Comparison of ENCODE assay signal across 8 cellular contexts in genomic region chr18:57837917-57838548, GRCh38. TPM values are rescaled to one million over a fixed set of nuclear protein-coding genes. Genes with fewer than 3 reads are reported as not detected.
DNase-seq lines count a peak whose midpoint lies in the region; ATAC-seq and TF ChIP-seq lines count a peak whose summit lies in the region.

No MANE protein-coding gene starts in this region.

- H3K27me3 Mint-ChIP-seq in CD14-positive monocyte (ENCODE audit: low read depth in 3 of 3): peaks cover 0 to 2% (median 2%) of the 10 kb centered on the region in 3 donors

- peaks cover 11% of the 10 kb centered on the region for H3K4me1 Mint-ChIP-seq in CD14-positive monocyte

- 98% methylated on average over 11 of the region's 12 CpGs for WGBS in mammary epithelial cell (ENCODE audit: low coverage, missing lambda C conversion rate)
- 75% methylated on average over 12 of the region's 12 CpGs for WGBS in suprapubic skin

- intact Hi-C loops in mammary epithelial cell (cut with micrococcal nuclease) (no loop called here), CD14-positive monocyte (cut with micrococcal nuclease) (no loop called here)

- H3K4me1 ChIP-seq in BLaER1: peaks cover 7% of the 10 kb centered on the region; the same call in 1 of the 2 replicates
- H3K4me1 ChIP-seq in mammary epithelial cell (ENCODE audit: insufficient read depth, low read length): peaks cover 6% of the 10 kb centered on the region
- no peaks in the 10 kb centered on the region for H3K4me1 ChIP-seq in suprapubic skin

- H3K4me2 ChIP-seq in BLaER1 (0 out of 2 replicates have a peak overlapping the region, but pooled peaks have one; percentile 9), mammary epithelial cell (ENCODE audit: insufficient read depth, low read depth, low read length) (no peak overlapping the region)

- no peak overlapping the region for H3K27ac Mint-ChIP-seq in CD14-positive monocyte

- TF ChIP-seq CTCF in mammary epithelial cell (conservative IDR thresholded peaks at IDR 0.05 in 1 of 2, IDR thresholded peaks at IDR 0.05 in 1 of 2; ENCODE audit: extremely low read depth in 1 of 2, insufficient read depth in 1 of 2, low read depth in 1 of 2, low read length in 2 of 2) (no peak), CD14-positive monocyte (IDR thresholded peaks at IDR 0.05) (no peak), suprapubic skin (IDR thresholded peaks at IDR 0.05) (no peak)

- peak; percentile 75 for ATAC-seq in GM19468 (IDR thresholded peaks at IDR 0.05; ENCODE audit: extremely low read depth, unreplicated experiment)
- ATAC-seq in HG03460 (IDR thresholded peaks at IDR 0.05; ENCODE audit: unreplicated experiment): peak; percentile 83

- H3K27me3 ChIP-seq in BLaER1: no peaks in the 10 kb centered on the region
- no peaks in the 10 kb centered on the region for H3K27me3 ChIP-seq in mammary epithelial cell (ENCODE audit: insufficient read depth, low read length)
- no peaks in the 10 kb centered on the region for H3K27me3 ChIP-seq in suprapubic skin

- in situ Hi-C loops in mammary epithelial cell (cut with MboI; ENCODE audit: low sequenced_read_pairs in 2 of 2): no loop called here

- H3K4me3 ChIP-seq in BLaER1 (no peak overlapping the region), mammary epithelial cell (replicated peaks in 1 of 3; ENCODE audit: insufficient read depth in 1 of 3, low read depth in 2 of 3, low read length in 3 of 3) (no peak overlapping the region), suprapubic skin (no peak overlapping the region)

- H3K9ac ChIP-seq in BLaER1 (no peak overlapping the region), mammary epithelial cell (ENCODE audit: insufficient read depth, low read length) (no peak overlapping the region)

- no peaks in the 10 kb centered on the region for H3K36me3 Mint-ChIP-seq in CD14-positive monocyte

- H3K9me3 ChIP-seq in BLaER1 (peaks cover 2% of the 10 kb centered on the region; the same call in 1 of the 2 replicates), mammary epithelial cell (replicated peaks; ENCODE audit: insufficient read depth, low read length) (no peaks in the 10 kb centered on the region), suprapubic skin (no peaks in the 10 kb centered on the region)

- no peak for TF ChIP-seq POLR2A in suprapubic skin (IDR thresholded peaks at IDR 0.05)

- H2AFZ ChIP-seq in mammary epithelial cell (ENCODE audit: low read depth, low read length): no peak overlapping the region

- dilution Hi-C loops in mammary epithelial cell (cut with HindIII; ENCODE audit: low sequenced_read_pairs): no loop called here

- no peak overlapping the region for H3K4me3 Mint-ChIP-seq in CD14-positive monocyte

- no peak overlapping the region for H3K27ac ChIP-seq in BLaER1
- H3K27ac ChIP-seq in mammary epithelial cell (ENCODE audit: insufficient read depth, low read depth, low read length): no peak overlapping the region
- no peak overlapping the region for H3K27ac ChIP-seq in suprapubic skin

- DNase-seq in mammary epithelial cell (peak; percentile 42), CD14-positive monocyte (ENCODE audit: low spot score) (no peak), nucleus accumbens (lab: John Stamatoyannopoulos, UW) (no peak), suprapubic skin (ENCODE audit: low spot score in 2 of 2) (no peak), NCI-H1092 treated with DMSO at 0.1 percent for 48 hours (lab: John Stamatoyannopoulos, UW) (no peak)

- no TSS peak for BruUV-seq in mammary epithelial cell (replicated peaks; lab: Mats Ljungman, UMichigan)

- peaks cover 0 to 2% (median 0%) of the 10 kb centered on the region in 7 donors for H3K9me3 Mint-ChIP-seq in CD14-positive monocyte

- CTCF ChIA-PET in mammary epithelial cell (lab: Charles Lee; ENCODE audit: low non-redundant PET): no interaction called here

- H3K36me3 ChIP-seq in BLaER1 (no peaks in the 10 kb centered on the region), mammary epithelial cell (ENCODE audit: insufficient read depth, low read length) (no peaks in the 10 kb centered on the region), suprapubic skin (no peaks in the 10 kb centered on the region)

- H3K79me2 ChIP-seq in mammary epithelial cell (ENCODE audit: insufficient read depth, low read length): no peaks in the 10 kb centered on the region

- no peaks in the 10 kb centered on the region for H4K20me1 ChIP-seq in BLaER1
- no peaks in the 10 kb centered on the region for H4K20me1 ChIP-seq in mammary epithelial cell (ENCODE audit: insufficient read depth, low read length)

- TF ChIP-seq EP300 in suprapubic skin (IDR thresholded peaks at IDR 0.05): no peak

RNA-seq across cellular contexts. Expression of gene ATP8B1, which starts 34.9 kb away (rescaled TPM):
- total RNA-seq in mammary epithelial cell (10 to 100 TPM; 12.7 to 15.0 TPM), suprapubic skin (10 to 100 TPM; 21.5 to 59.1 (median 26.0) TPM)
- polyA plus RNA-seq in mammary epithelial cell (6.8 TPM), CD14-positive monocyte (under 1 TPM; 0.02 to 0.11 TPM)
- 18.6 TPM for polyA minus RNA-seq in mammary epithelial cell
